ENCODE assay signal across 24 cellular contexts in genomic region chr13:23652909-23653726, GRCh38.
DNase-seq lines count a peak whose midpoint lies in the region; ATAC-seq and TF ChIP-seq lines count a peak whose summit lies in the region.
"Had no signal": no experiment of that assay in that cellular context is flagged by ENCODE, and none has a peak within 500 bp of the region (broad histone marks: within the 10 kb centered on the region; RNA-seq: fewer than 3 reads in every experiment).

No MANE protein-coding gene starts in this region.

- H3K36me3 ChIP-seq in heart left ventricle (no peaks in the 10 kb centered on the region), upper lobe of right lung (no peaks in the 10 kb centered on the region)
- H3K36me3 ChIP-seq: BLaER1 treated with 17β-estradiol and CSF1 and Interleukin-3, amounts not matched to agents 10 nM and 100 nM had no signal

- intact Hi-C loops in heart left ventricle (cut with DNase I) (loop anchor here in 4 of 10 donors (5.0 to 10.0 kb wide), 4 partner anchors 41 to 78 kb away; partner anchors contain the start of gene TNFRSF19 (in 1 of the 4)), Right ventricle myocardium inferior (cut with DNase I) (no loop called here), natural killer cell (cut with micrococcal nuclease) (no loop called here), upper lobe of right lung (cut with DNase I) (no loop called here)
- intact Hi-C loops in dendritic cell treated with granulocyte-macrophage colony-stimulating factor and Interleukin-4, amounts not matched to agents 40 ng/mL and 50 ng/mL, for 4 days (cut with micrococcal nuclease), result no loop called here

- H3K9me3 ChIP-seq in heart left ventricle, result peaks cover 0 to 7% (median 0%) of the 10 kb centered on the region in 12 donors
- no peaks in the 10 kb centered on the region for H3K9me3 ChIP-seq in upper lobe of right lung
- H3K9me3 ChIP-seq: BLaER1 treated with 17β-estradiol and CSF1 and Interleukin-3, amounts not matched to agents 10 nM and 100 nM had no signal

- 66 to 71% (median 70%) methylated on average over 10 of the region's 10 CpGs for WGBS in heart left ventricle, 4 donors

- H3K4me1 ChIP-seq in heart left ventricle, result peaks cover 0 to 57% (median 43%) of the 10 kb centered on the region in 12 donors
- peaks cover 33% of the 10 kb centered on the region for H3K4me1 ChIP-seq in upper lobe of right lung
- H3K4me1 ChIP-seq: foreskin keratinocyte had no signal

- H3K4me1 Mint-ChIP-seq in dendritic cell treated with granulocyte-macrophage colony-stimulating factor and Interleukin-4, amounts not matched to agents 40 ng/mL and 50 ng/mL, for 4 days (ENCODE audit: low read depth), result peaks cover 21% of the 10 kb centered on the region
- H3K4me1 Mint-ChIP-seq in natural killer cell, result peaks cover 31 to 34% of the 10 kb centered on the region in 2 donors
- peaks cover 19% of the 10 kb centered on the region for H3K4me1 Mint-ChIP-seq in mesothelial cell of epicardium

- no peak for TF ChIP-seq POLR2A in heart left ventricle (IDR thresholded peaks at IDR 0.05)

- TF ChIP-seq CTCF in heart left ventricle (IDR thresholded peaks at IDR 0.05) (no peak), natural killer cell (IDR thresholded peaks at IDR 0.05) (no peak), upper lobe of right lung (IDR thresholded peaks at IDR 0.05) (no peak), mesothelial cell of epicardium (IDR thresholded peaks at IDR 0.05; ENCODE audit: unreplicated experiment) (no peak)

- ATAC-seq in heart left ventricle, result peak in 3 of 4 donors; percentile 18 to 53 (median 52)
- ATAC-seq in Right ventricle myocardium inferior, result no peak
- ATAC-seq in natural killer cell, result peak in 2 of 3 donors; percentile 43 to 46
- ATAC-seq in upper lobe of right lung, result peak; percentile 10
- no peak for ATAC-seq in HG02852 (IDR thresholded peaks at IDR 0.05; ENCODE audit: unreplicated experiment)

- H3K4me3 ChIP-seq in heart left ventricle (no peak overlapping the region), upper lobe of right lung (no peak overlapping the region)
- H3K4me3 ChIP-seq: BLaER1 treated with 17β-estradiol and CSF1 and Interleukin-3, amounts not matched to agents 10 nM and 100 nM; PC-9 had no signal

- H3K4me3 Mint-ChIP-seq in dendritic cell treated with granulocyte-macrophage colony-stimulating factor and Interleukin-4, amounts not matched to agents 40 ng/mL and 50 ng/mL, for 4 days, result no peak overlapping the region
- H3K4me3 Mint-ChIP-seq in natural killer cell (peak overlapping the region; percentile 72), mesothelial cell of epicardium (no peak overlapping the region)
- H3K4me3 Mint-ChIP-seq: activated CD4-positive, alpha-beta memory T cell treated with anti-CD3 and anti-CD28 coated beads for 36 hours; IgD-negative memory B cell; stimulated activated naive CD8-positive, alpha-beta T cell treated with anti-CD3 and anti-CD28 coated beads, Interleukin-15, Interleukin-2, amounts not matched to agents 100 ng/mL and 50 ng/mL, for 24 hours had no signal

- H3K27ac Mint-ChIP-seq in dendritic cell treated with granulocyte-macrophage colony-stimulating factor and Interleukin-4, amounts not matched to agents 40 ng/mL and 50 ng/mL, for 4 days, result peak overlapping the region; percentile 1
- no peak overlapping the region for H3K27ac Mint-ChIP-seq in natural killer cell
- no peak overlapping the region for H3K27ac Mint-ChIP-seq in mesothelial cell of epicardium
- H3K27ac Mint-ChIP-seq: activated CD4-positive, alpha-beta memory T cell treated with anti-CD3 and anti-CD28 coated beads for 36 hours; IgD-negative memory B cell; stimulated activated naive CD8-positive, alpha-beta T cell treated with anti-CD3 and anti-CD28 coated beads, Interleukin-15, Interleukin-2, amounts not matched to agents 100 ng/mL and 50 ng/mL, for 24 hours had no signal

- H3K36me3 Mint-ChIP-seq in dendritic cell treated with granulocyte-macrophage colony-stimulating factor and Interleukin-4, amounts not matched to agents 40 ng/mL and 50 ng/mL, for 4 days (ENCODE audit: low read depth), result no peaks in the 10 kb centered on the region
- H3K36me3 Mint-ChIP-seq in natural killer cell (peaks cover 9% of the 10 kb centered on the region), mesothelial cell of epicardium (peaks cover 13% of the 10 kb centered on the region)
- H3K36me3 Mint-ChIP-seq: activated CD4-positive, alpha-beta memory T cell treated with anti-CD3 and anti-CD28 coated beads for 36 hours; IgD-negative memory B cell had no signal

- DNase-seq in heart left ventricle (peak in 2 of 5 donors; percentile 23 to 24), Right ventricle myocardium inferior (ENCODE audit: missing footprints) (no peak), natural killer cell (no peak), upper lobe of right lung (no peak), mesothelial cell of epicardium (ENCODE audit: low spot score in 2 of 2, unreplicated experiment in 2 of 2) (no peak), SIG-M5 treated with dmso at 0.1 percent for 504 hours (lab: John Stamatoyannopoulos, UW; ENCODE audit: unreplicated experiment) (no peak)
- DNase-seq: activated CD4-positive, alpha-beta memory T cell treated with anti-CD3 and anti-CD28 coated beads for 36 hours; activated naive CD4-positive, alpha-beta T cell treated with Interleukin-2 at 50 U/mL for 16 hours; activated T-cell treated with anti-CD3 and anti-CD28 coated beads, Interleukin-2, amount 50 U/mL, for 1 hour; aorta; MM.1S; NCI-H1436 treated with DMSO at 0.1 percent for 48 hours; NCI-H748 treated with DMSO at 0.1 percent for 48 hours; occipital lobe; PC-9; retina; trophoblast cell had no signal

- H3K27me3 ChIP-seq in heart left ventricle (no peaks in the 10 kb centered on the region), upper lobe of right lung (no peaks in the 10 kb centered on the region)
- H3K27me3 ChIP-seq: BLaER1 treated with 17β-estradiol and CSF1 and Interleukin-3, amounts not matched to agents 10 nM and 100 nM; foreskin keratinocyte had no signal

- H3K9me3 Mint-ChIP-seq in dendritic cell treated with granulocyte-macrophage colony-stimulating factor and Interleukin-4, amounts not matched to agents 40 ng/mL and 50 ng/mL, for 4 days, result no peaks in the 10 kb centered on the region
- H3K9me3 Mint-ChIP-seq in natural killer cell (no peaks in the 10 kb centered on the region), mesothelial cell of epicardium (peaks cover 13% of the 10 kb centered on the region)
- H3K9me3 Mint-ChIP-seq: activated CD4-positive, alpha-beta memory T cell treated with anti-CD3 and anti-CD28 coated beads for 36 hours; IgD-negative memory B cell; stimulated activated naive CD8-positive, alpha-beta T cell treated with anti-CD3 and anti-CD28 coated beads, Interleukin-15, Interleukin-2, amounts not matched to agents 100 ng/mL and 50 ng/mL, for 24 hours had no signal

- H3K27me3 Mint-ChIP-seq in dendritic cell treated with granulocyte-macrophage colony-stimulating factor and Interleukin-4, amounts not matched to agents 40 ng/mL and 50 ng/mL, for 4 days, result peaks cover 5% of the 10 kb centered on the region
- H3K27me3 Mint-ChIP-seq in natural killer cell (ENCODE audit: low read depth in 2 of 2) (peaks cover 44 to 56% of the 10 kb centered on the region in 2 donors), mesothelial cell of epicardium (ENCODE audit: low read depth) (no peaks in the 10 kb centered on the region)

- H3K27ac ChIP-seq in heart left ventricle (peak overlapping the region in 9 of 12 donors; percentile 7 to 74 (median 56)), upper lobe of right lung (no peak overlapping the region)
- H3K27ac ChIP-seq: BLaER1 treated with 17β-estradiol and CSF1 and Interleukin-3, amounts not matched to agents 10 nM and 100 nM; foreskin keratinocyte; HL-60; PC-9 had no signal

Comparison
In these comparisons a context has a peak if more than half of its experiments do, and no peak if none do; other contexts are left out.
1. ATAC-seq: peak in heart left ventricle (3 of 4), natural killer cell (2 of 3) and upper lobe of right lung (single experiment); none in Right ventricle myocardium inferior (single experiment) and HG02852 (single experiment).